ENCODE assay signal across 1 cellular context in genomic region chr5:154842689-154843530, GRCh38.
TF ChIP-seq lines count a peak whose summit lies in the region.

No MANE protein-coding gene starts in this region.

TF ChIP-seq in HepG2, 621 proteins besides CTCF, POLR2A, EP300 and RAD21 (continued from another document and continues in another):
- TF ChIP-seq ZNF691 (CRISPR knock-in tag; IDR thresholded peaks at IDR 0.05; ENCODE audit: borderline replicate concordance, low read depth): no peak
- TF ChIP-seq IRF2 (CRISPR knock-in tag; IDR thresholded peaks at IDR 0.05): peak; percentile 69; the same call in 1 of the 2 replicates
- TF ChIP-seq ZNF512 (CRISPR knock-in tag; IDR thresholded peaks at IDR 0.05): no peak
- no peak for TF ChIP-seq ZFP36L2 (CRISPR knock-in tag; IDR thresholded peaks at IDR 0.05)
- TF ChIP-seq HOXA5 (CRISPR knock-in tag; IDR thresholded peaks at IDR 0.05): no peak; the same call in 1 of the 2 replicates
- TF ChIP-seq E2F5 (CRISPR knock-in tag; conservative IDR thresholded peaks at IDR 0.05): no peak
- no peak for TF ChIP-seq MXI1 (IDR thresholded peaks at IDR 0.05; ENCODE audit: borderline replicate concordance, low read depth, low read length)
- peak; percentile 52; the same call in 1 of the 2 replicates for TF ChIP-seq ZNF772 (CRISPR knock-in tag; IDR thresholded peaks at IDR 0.05)
- TF ChIP-seq ZFP41 (CRISPR knock-in tag; IDR thresholded peaks at IDR 0.05; ENCODE audit: borderline replicate concordance): no peak
- no peak for TF ChIP-seq ZNF776 (CRISPR knock-in tag; IDR thresholded peaks at IDR 0.05)
- TF ChIP-seq NFIB (CRISPR knock-in tag; IDR thresholded peaks at IDR 0.05; ENCODE audit: borderline replicate concordance): no peak
- no peak for TF ChIP-seq GRHL1 (CRISPR knock-in tag; conservative IDR thresholded peaks at IDR 0.05)
- TF ChIP-seq FOXK1 (CRISPR knock-in tag; IDR thresholded peaks at IDR 0.05; ENCODE audit: borderline replicate concordance, low read depth): peak; percentile 71
- TF ChIP-seq ZNF496 (CRISPR knock-in tag; IDR thresholded peaks at IDR 0.05; ENCODE audit: insufficient replicate concordance): no peak
- no peak for TF ChIP-seq POGK (CRISPR knock-in tag; conservative IDR thresholded peaks at IDR 0.05)
- TF ChIP-seq ZNF674 (CRISPR knock-in tag; IDR thresholded peaks at IDR 0.05; ENCODE audit: low read depth): no peak
- no peak for TF ChIP-seq ZNF180 (CRISPR knock-in tag; IDR thresholded peaks at IDR 0.05; ENCODE audit: borderline replicate concordance, low read depth)
- TF ChIP-seq ARNTL (CRISPR knock-in tag; IDR thresholded peaks at IDR 0.05): peak; percentile 39; the same call in 1 of the 2 replicates
- TF ChIP-seq EEA1 (CRISPR knock-in tag; IDR thresholded peaks at IDR 0.05; ENCODE audit: borderline replicate concordance): no peak
- no peak for TF ChIP-seq PAX8 (CRISPR knock-in tag; IDR thresholded peaks at IDR 0.05; ENCODE audit: borderline replicate concordance)
- TF ChIP-seq FLYWCH1 (CRISPR knock-in tag; IDR thresholded peaks at IDR 0.05): no peak
- TF ChIP-seq MYNN (CRISPR knock-in tag; IDR thresholded peaks at IDR 0.05; ENCODE audit: low read depth): no peak
- TF ChIP-seq DRAP1 (CRISPR knock-in tag; IDR thresholded peaks at IDR 0.05): peak; percentile 43; the same call in 1 of the 2 replicates
- no peak for TF ChIP-seq ZNF407 (CRISPR knock-in tag; IDR thresholded peaks at IDR 0.05; ENCODE audit: not compliant biosample characterization)
- no peak; the same call in 1 of the 2 replicates for TF ChIP-seq ZKSCAN5 (CRISPR knock-in tag; IDR thresholded peaks at IDR 0.05)
- peak; percentile 15; the same call in 1 of the 2 replicates for TF ChIP-seq ZNF644 (CRISPR knock-in tag; IDR thresholded peaks at IDR 0.05; ENCODE audit: low read depth)
- TF ChIP-seq ZBTB25 (CRISPR knock-in tag; IDR thresholded peaks at IDR 0.05): peak; percentile 85
- no peak for TF ChIP-seq ZNF839 (CRISPR knock-in tag; IDR thresholded peaks at IDR 0.05; ENCODE audit: borderline replicate concordance)
- peak; percentile 89 for TF ChIP-seq SAP130 (CRISPR knock-in tag; IDR thresholded peaks at IDR 0.05; ENCODE audit: low read depth)
- no peak for TF ChIP-seq CREBL2 (CRISPR knock-in tag; IDR thresholded peaks at IDR 0.05; ENCODE audit: borderline replicate concordance)
- 0 out of 2 replicates have a peak, but pooled peaks have one; percentile 22 for TF ChIP-seq HIC2 (CRISPR knock-in tag; IDR thresholded peaks at IDR 0.05; ENCODE audit: low read depth)
- TF ChIP-seq ZNF207 (IDR thresholded peaks at IDR 0.05; ENCODE audit: borderline replicate concordance): no peak
- peak; percentile 57; the same call in 1 of the 2 replicates for TF ChIP-seq CBFB (CRISPR knock-in tag; IDR thresholded peaks at IDR 0.05)
- TF ChIP-seq ZNF431 (CRISPR knock-in tag; IDR thresholded peaks at IDR 0.05; ENCODE audit: borderline replicate concordance, low read depth): 0 out of 2 replicates have a peak, but pooled peaks have one; percentile 21
- TF ChIP-seq ZFP62 (CRISPR knock-in tag; IDR thresholded peaks at IDR 0.05): no peak
- TF ChIP-seq PLSCR1 (CRISPR knock-in tag; IDR thresholded peaks at IDR 0.05; ENCODE audit: borderline replicate concordance): no peak
- TF ChIP-seq SP4 (CRISPR knock-in tag; IDR thresholded peaks at IDR 0.05): peak; percentile 40; the same call in 1 of the 2 replicates
- TF ChIP-seq SNAI1 (CRISPR knock-in tag; IDR thresholded peaks at IDR 0.05; ENCODE audit: borderline replicate concordance): no peak
- TF ChIP-seq FOXJ3 (CRISPR knock-in tag; IDR thresholded peaks at IDR 0.05; ENCODE audit: borderline replicate concordance): peak; percentile 95
